Comparison of ENCODE assay signal across 16 cellular contexts in the genomic region with DNA sequence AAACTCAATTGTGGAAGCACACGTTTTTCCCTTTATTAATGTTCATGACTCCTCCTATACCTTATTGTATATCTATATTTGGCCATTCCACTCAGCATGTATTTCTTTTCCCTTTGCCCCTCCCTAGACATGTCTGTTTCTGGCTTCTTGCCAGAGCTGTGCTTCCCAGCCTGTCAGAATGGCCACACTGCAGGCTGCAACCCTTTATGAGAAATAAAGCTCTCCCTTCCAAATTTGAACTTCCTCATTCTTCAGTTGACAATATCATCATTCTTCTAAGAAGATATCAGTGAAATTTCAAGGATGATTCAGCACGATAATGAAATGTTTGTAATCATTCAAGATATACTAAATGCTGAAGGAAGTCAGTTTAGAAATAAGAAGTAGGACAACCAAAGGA.
A peak's percentile ranks its signal among the peaks of the same experiment; 100 is the strongest.
DNase-seq lines count a peak whose midpoint lies in the region; ATAC-seq and TF ChIP-seq lines count a peak whose summit lies in the region.
"Had no signal": no experiment of that assay in that cellular context is flagged by ENCODE, and none has a peak within 500 bp of the region (broad histone marks: within the 10 kb centered on the region; RNA-seq: fewer than 3 reads in every experiment).

No MANE protein-coding gene starts in this region.

- no peaks in the 10 kb centered on the region for H3K9me3 Mint-ChIP-seq in mesothelial cell of epicardium
- H3K9me3 Mint-ChIP-seq: activated CD8-positive, alpha-beta T cell treated with anti-CD3 and anti-CD28 coated beads for 36 hours; activated naive CD8-positive, alpha-beta T cell treated with anti-CD3 and anti-CD28 coated beads for 36 hours had no signal

- H3K4me1 Mint-ChIP-seq in mesothelial cell of epicardium, result peaks cover 13% of the 10 kb centered on the region
- H3K4me1 Mint-ChIP-seq: activated naive CD8-positive, alpha-beta T cell treated with anti-CD3 and anti-CD28 coated beads for 36 hours had no signal

- H3K27me3 Mint-ChIP-seq in mesothelial cell of epicardium (ENCODE audit: low read depth), result peaks cover 8% of the 10 kb centered on the region

- no peak overlapping the region for H3K4me3 ChIP-seq in ascending aorta
- H3K4me3 ChIP-seq: stomach had no signal

- peak overlapping the region; percentile 57 for H3K27ac Mint-ChIP-seq in mesothelial cell of epicardium
- H3K27ac Mint-ChIP-seq: activated CD8-positive, alpha-beta T cell treated with anti-CD3 and anti-CD28 coated beads for 36 hours; activated naive CD8-positive, alpha-beta T cell treated with anti-CD3 and anti-CD28 coated beads for 36 hours; memory B cell had no signal

- H3K36me3 ChIP-seq in ascending aorta, result no peaks in the 10 kb centered on the region
- H3K36me3 ChIP-seq: stomach had no signal

- H3K4me1 ChIP-seq in ascending aorta, result no peaks in the 10 kb centered on the region
- H3K4me1 ChIP-seq: parathyroid adenoma, stomach had no signal

- H3K27ac ChIP-seq in ascending aorta, result no peak overlapping the region
- H3K27ac ChIP-seq: HL-60, parathyroid adenoma, stomach had no signal

- DNase-seq in NCI-H1417 (lab: John Stamatoyannopoulos, UW) (peak; percentile 14 to 78 (median 68)), NCI-H1417 treated with DMSO at 0.1 percent for 48 hours (lab: John Stamatoyannopoulos, UW) (no peak), NCI-H2081 treated with DMSO at 0.1 percent for 48 hours (lab: John Stamatoyannopoulos, UW) (peak; percentile 78), mesothelial cell of epicardium (ENCODE audit: low spot score in 2 of 2, unreplicated experiment in 2 of 2) (peak in 1 of 2 experiments; percentile 53), ascending aorta (ENCODE audit: low spot score in 2 of 2) (no peak)
- no peak for DNase-seq in activated CD4-positive, alpha-beta T cell treated with anti-CD3 and anti-CD28 coated beads for 48 hours
- DNase-seq in stimulated activated CD4-positive, alpha-beta T cell treated with anti-CD3 and anti-CD28 coated beads, Interleukin-15, amount 100 ng/mL, for 24 hours, result no peak
- DNase-seq: 8988T; activated CD8-positive, alpha-beta T cell treated with anti-CD3 and anti-CD28 coated beads for 36 hours; activated naive CD8-positive, alpha-beta T cell treated with anti-CD3 and anti-CD28 coated beads for 36 hours; stimulated activated CD4-positive, alpha-beta T cell treated with anti-CD3 and anti-CD28 coated beads, Interleukin-2, amount 100 ng/mL, for 24 hours; stomach had no signal

- ATAC-seq in SK-N-SH treated with all-trans-retinoic acid at 6 μM for 48 hours, result peak; percentile 31; the same call in 1 of the 3 replicates
- ATAC-seq: activated CD8-positive, alpha-beta T cell treated with anti-CD3 and anti-CD28 coated beads for 36 hours had no signal

- TF ChIP-seq CTCF in mesothelial cell of epicardium (IDR thresholded peaks at IDR 0.05; ENCODE audit: unreplicated experiment), result no peak
- TF ChIP-seq CTCF in ascending aorta (IDR thresholded peaks at IDR 0.05), result no peak

- H3K27me3 ChIP-seq in ascending aorta, result no peaks in the 10 kb centered on the region
- H3K27me3 ChIP-seq: stomach had no signal

- no peaks in the 10 kb centered on the region for H3K36me3 Mint-ChIP-seq in mesothelial cell of epicardium
- H3K36me3 Mint-ChIP-seq: activated naive CD8-positive, alpha-beta T cell treated with anti-CD3 and anti-CD28 coated beads for 36 hours; memory B cell had no signal

- no peak overlapping the region for H3K4me3 Mint-ChIP-seq in mesothelial cell of epicardium
- H3K4me3 Mint-ChIP-seq: activated CD8-positive, alpha-beta T cell treated with anti-CD3 and anti-CD28 coated beads for 36 hours; activated naive CD8-positive, alpha-beta T cell treated with anti-CD3 and anti-CD28 coated beads for 36 hours; memory B cell had no signal

- intact Hi-C loops in ascending aorta (cut with DNase I), result no loop called here

- no peaks in the 10 kb centered on the region for H3K9me3 ChIP-seq in ascending aorta
- H3K9me3 ChIP-seq: stomach had no signal

TF ChIP-seq in SK-N-SH treated with all-trans-retinoic acid at 6 μM for 48 hours, 23 proteins besides CTCF, POLR2A, EP300 and RAD21:
- TF ChIP-seq RARB (CRISPR knock-in tag; IDR thresholded peaks at IDR 0.05), result no peak
- peak; percentile 38; the same call in 1 of the 2 replicates for TF ChIP-seq ISL1 (CRISPR knock-in tag; IDR thresholded peaks at IDR 0.05)
- 0 out of 2 replicates have a peak, but pooled peaks have one; percentile 9 for TF ChIP-seq ZFP30 (CRISPR knock-in tag; IDR thresholded peaks at IDR 0.05)

Comparison
In these comparisons a context has a peak if more than half of its experiments do, and no peak if none do; other contexts are left out.
1. DNase-seq: peak in NCI-H1417 (3 of 3) and NCI-H2081 treated with DMSO at 0.1 percent for 48 hours (single experiment); none in NCI-H1417 treated with DMSO at 0.1 percent for 48 hours (single experiment), activated CD4-positive, alpha-beta T cell treated with anti-CD3 and anti-CD28 coated beads for 48 hours (single experiment), ascending aorta (0 of 2) and stimulated activated CD4-positive, alpha-beta T cell treated with anti-CD3 and anti-CD28 coated beads, Interleukin-15, amount 100 ng/mL, for 24 hours (single experiment).